25 cellular contexts compared by ENCODE assay signal in the genomic region with DNA sequence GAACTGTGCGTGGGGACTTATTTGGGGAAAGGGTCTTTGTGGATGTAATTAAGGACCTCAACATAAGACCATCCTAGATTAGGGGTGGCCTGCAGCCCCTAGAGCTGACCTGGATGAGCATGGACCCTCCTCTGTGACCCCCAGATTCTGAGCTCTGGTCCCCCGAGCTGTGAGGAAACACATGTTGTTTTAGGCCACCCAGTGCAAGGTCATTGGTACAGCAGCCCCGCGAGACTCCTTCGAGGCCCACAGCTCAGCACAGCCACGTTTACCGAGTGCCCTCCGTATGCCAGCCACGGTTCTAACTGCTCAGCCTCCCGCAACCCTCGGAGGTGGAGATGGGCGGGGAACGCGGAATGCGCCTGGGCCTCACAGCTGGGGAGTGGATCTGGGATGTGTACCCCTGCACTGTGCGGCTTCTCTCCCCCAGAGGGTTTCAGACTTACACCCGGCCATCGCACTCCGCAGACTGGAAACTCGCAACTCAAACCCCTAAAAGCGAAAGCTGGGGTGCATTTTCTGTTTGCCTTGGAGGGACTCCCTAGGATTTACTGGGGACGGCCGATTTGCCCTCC. TPM values are rescaled to one million over a fixed set of nuclear protein-coding genes. Genes with fewer than 3 reads are reported as not detected.
"Had no signal": no experiment of that assay in that cellular context is flagged by ENCODE, and none has a peak within 500 bp of the region (broad histone marks: within the 10 kb centered on the region; RNA-seq: fewer than 3 reads in every experiment).

No MANE protein-coding gene starts in this region.

- H3K36me3 ChIP-seq: adrenal gland, breast epithelium, SJCRH30 had no signal

- DNase-seq: activated CD4-positive, alpha-beta memory T cell treated with anti-CD3 and anti-CD28 coated beads, Interleukin-2, amount 10 ng/mL, durations not matched to agents 7 days and 5 days; activated CD4-positive, alpha-beta T cell treated with anti-CD3 and anti-CD28 coated beads for 36 hours; activated CD4-positive, alpha-beta T cell treated with anti-CD3 and anti-CD28 coated beads, Interleukin-2, amount 50 U/mL, for 1 hour; activated naive CD4-positive, alpha-beta T cell treated with anti-CD3 and anti-CD28 coated beads, Interleukin-2, amount 50 U/mL, for 16 hours; activated naive CD8-positive, alpha-beta T cell treated with anti-CD3 and anti-CD28 coated beads, Interleukin-2, amount 10 ng/mL, durations not matched to agents 7 days and 5 days; adrenal gland; anterior cingulate cortex; KG1; NCI-H1092; NCI-H1436; NCI-H1694 treated with DMSO at 0.1 percent for 48 hours; NCI-H2029 treated with DMSO at 0.1 percent for 48 hours; NCI-H446; NCI-H748 treated with DMSO at 0.1 percent for 48 hours; OCI-M1; Right ventricle myocardium superior; SJCRH30; SK-N-SH; T-helper 1 cell had no signal

- H3K4me2 ChIP-seq: SK-N-SH had no signal

- H3K9me3 ChIP-seq: adrenal gland, breast epithelium, SK-N-SH had no signal

- H3K27ac ChIP-seq: adrenal gland, SJCRH30, VCaP had no signal

- H3K27me3 ChIP-seq: adrenal gland, breast epithelium had no signal

- H3K9ac ChIP-seq: SK-N-SH had no signal

- H3K4me3 ChIP-seq: adrenal gland, breast epithelium, SJCRH30 had no signal

RNA-seq across cellular contexts. Expression of a gene that starts 18.9 kb away (rescaled TPM):
- total RNA-seq: activated CD4-positive, alpha-beta memory T cell treated with anti-CD3 and anti-CD28 coated beads, Interleukin-2, amount 10 ng/mL, durations not matched to agents 7 days and 5 days; activated CD8-positive, alpha-beta memory T cell treated with anti-CD3 and anti-CD28 coated beads for 36 hours; activated naive CD8-positive, alpha-beta T cell treated with anti-CD3 and anti-CD28 coated beads, Interleukin-2, amount 10 ng/mL, durations not matched to agents 7 days and 5 days; breast epithelium; LHCN-M2; M059J; Right ventricle myocardium superior; SJCRH30; T-helper 2 cell treated with Interferon-gamma antibody and Interleukin-4, amounts not matched to agents 100 ng/mL and 5 ng/mL, for 36 hours had no signal
- polyA plus RNA-seq: SK-N-SH had no signal
